In genomic region chr4:153573221-153573620, GRCh38 we compare ENCODE assay signal across 16 cellular contexts.
A peak's percentile ranks its signal among the peaks of the same experiment; 100 is the strongest.
DNase-seq lines count a peak whose midpoint lies in the region; ATAC-seq and TF ChIP-seq lines count a peak whose summit lies in the region.
"Had no signal": no experiment of that assay in that cellular context is flagged by ENCODE, and none has a peak within 500 bp of the region (broad histone marks: within the 10 kb centered on the region; RNA-seq: fewer than 3 reads in every experiment).

No MANE protein-coding gene starts in this region.

- H3K4me1 ChIP-seq in OCI-LY7 (ENCODE audit: insufficient read depth, low read length, poor library complexity, severe bottlenecking) (peaks cover 96% of the 10 kb centered on the region), heart right ventricle (peaks cover 7 to 71% (median 47%) of the 10 kb centered on the region in 9 donors), psoas muscle (peaks cover 42% of the 10 kb centered on the region), esophagus squamous epithelium (peaks cover 0 to 32% (median 5%) of the 10 kb centered on the region in 3 donors)
- H3K4me1 ChIP-seq: testis had no signal

- POLR2A ChIA-PET in activated CD4-positive, alpha-beta T cell treated with anti-CD3 and anti-CD28 coated beads, Interleukin-2, amount 10 ng/mL, durations not matched to agents 7 days and 5 days (lab: Charles Lee), result no interaction called here
- POLR2A ChIA-PET in OCI-LY7 (lab: Charles Lee), result interaction anchor here (0.7 to 1.7 kb wide), 11 partner anchors 11 to 228 kb away, joined by 3 to 10 read pairs (median 4); partner anchors contain the start of gene TMEM131L

- ATAC-seq in heart right ventricle, result peak; percentile 68 to 94 (median 86)
- ATAC-seq in psoas muscle, result peak; percentile 91 to 93 (median 92)
- no peak for ATAC-seq in HG02571 (IDR thresholded peaks at IDR 0.05; ENCODE audit: unreplicated experiment)
- ATAC-seq: left colon had no signal

- peak overlapping the region; percentile 77 for H3K4me2 ChIP-seq in OCI-LY7 (ENCODE audit: low read length)
- H3K4me2 ChIP-seq: PC-9 had no signal

- H3K9me3 Mint-ChIP-seq in activated CD4-positive, alpha-beta T cell treated with anti-CD3 and anti-CD28 coated beads, Interleukin-2, amount 10 ng/mL, durations not matched to agents 7 days and 5 days, result no peaks in the 10 kb centered on the region
- no peaks in the 10 kb centered on the region for H3K9me3 Mint-ChIP-seq in activated CD4-positive, alpha-beta T cell treated with anti-CD3 and anti-CD28 coated beads, Interleukin-2, amount 10 ng/mL, durations not matched to agents 24 days and 14 days

- no TSS peak for BruUV-seq in OCI-LY7 (replicated peaks; lab: Mats Ljungman, UMichigan)

- H3K4me3 ChIP-seq in OCI-LY7 (ENCODE audit: low read depth, low read length, poor library complexity, severe bottlenecking) (peak overlapping the region; percentile 42), heart right ventricle (no peak overlapping the region), psoas muscle (no peak overlapping the region), esophagus squamous epithelium (no peak overlapping the region)
- H3K4me3 ChIP-seq: PC-9, testis had no signal

- H3K9me2 ChIP-seq in OCI-LY7 (ENCODE audit: insufficient read depth, low read length), result no peaks in the 10 kb centered on the region

- peaks cover 77% of the 10 kb centered on the region for H3K4me1 Mint-ChIP-seq in activated CD4-positive, alpha-beta T cell treated with anti-CD3 and anti-CD28 coated beads, Interleukin-2, amount 10 ng/mL, durations not matched to agents 7 days and 5 days
- H3K4me1 Mint-ChIP-seq in activated CD4-positive, alpha-beta T cell treated with anti-CD3 and anti-CD28 coated beads, Interleukin-2, amount 10 ng/mL, durations not matched to agents 24 days and 14 days, result peaks cover 56% of the 10 kb centered on the region

- no peak overlapping the region for H2AFZ ChIP-seq in OCI-LY7 (ENCODE audit: low read length)
- H2AFZ ChIP-seq: PC-9 had no signal

- no peak for TF ChIP-seq CTCF in OCI-LY7 (conservative IDR thresholded peaks at IDR 0.05; ENCODE audit: low read length)
- TF ChIP-seq CTCF in heart right ventricle (IDR thresholded peaks at IDR 0.05), result no peak
- no peak for TF ChIP-seq CTCF in psoas muscle (IDR thresholded peaks at IDR 0.05)
- TF ChIP-seq CTCF in esophagus squamous epithelium (IDR thresholded peaks at IDR 0.05), result no peak

- H3K9me3 ChIP-seq in OCI-LY7 (ENCODE audit: low read length) (no peaks in the 10 kb centered on the region), heart right ventricle (no peaks in the 10 kb centered on the region), psoas muscle (no peaks in the 10 kb centered on the region), esophagus squamous epithelium (no peaks in the 10 kb centered on the region)
- H3K9me3 ChIP-seq: testis had no signal

- H3K36me3 ChIP-seq in OCI-LY7 (ENCODE audit: insufficient read depth, low read length), result peaks cover 97% of the 10 kb centered on the region
- H3K36me3 ChIP-seq in heart right ventricle, result peaks cover 0 to 9% (median 0%) of the 10 kb centered on the region in 9 donors
- no peaks in the 10 kb centered on the region for H3K36me3 ChIP-seq in psoas muscle (ENCODE audit: insufficient read depth in 1 of 2, low read depth in 1 of 2)
- H3K36me3 ChIP-seq in esophagus squamous epithelium, result peaks cover 0 to 4% (median 0%) of the 10 kb centered on the region in 3 donors

- H4K20me1 ChIP-seq in OCI-LY7 (ENCODE audit: insufficient read depth, low read length), result 0 out of 2 replicates have a peak, but pooled peaks cover 4% of the 10 kb centered on the region

- no peak for TF ChIP-seq POLR2A in esophagus squamous epithelium (IDR thresholded peaks at IDR 0.05)

- H3K27ac ChIP-seq in OCI-LY7 (ENCODE audit: low read depth, low read length, poor library complexity, severe bottlenecking) (peak overlapping the region; percentile 85), heart right ventricle (peak overlapping the region in 9 of 10 donors; percentile 36 to 79 (median 74)), psoas muscle (peak overlapping the region; percentile 92), esophagus squamous epithelium (no peak overlapping the region)
- H3K27ac ChIP-seq: PC-9, testis had no signal

- WGBS in heart right ventricle, 2 donors, result 53 to 68% methylated on average over 7 of the region's 7 CpGs
- WGBS in psoas muscle, 3 donors, result 30 to 44% (median 33%) methylated on average over 7 of the region's 7 CpGs
- 89 to 93% methylated on average over 7 of the region's 7 CpGs for WGBS in esophagus squamous epithelium, 2 donors

- peaks cover 97% of the 10 kb centered on the region for H3K79me2 ChIP-seq in OCI-LY7 (ENCODE audit: insufficient read depth, low read depth, low read length)

- no peak for DNase-seq in activated CD4-positive, alpha-beta T cell treated with anti-CD3 and anti-CD28 coated beads, Interleukin-2, amount 10 ng/mL, durations not matched to agents 7 days and 5 days
- no peak for DNase-seq in activated CD4-positive, alpha-beta T cell treated with anti-CD3 and anti-CD28 coated beads, Interleukin-2, amount 10 ng/mL, durations not matched to agents 24 days and 14 days
- DNase-seq in OCI-LY7 (ENCODE audit: low spot score) (no peak), heart right ventricle (peak; percentile 61 to 67), psoas muscle (peak; percentile 67 to 87), DMS 273 (lab: John Stamatoyannopoulos, UW; ENCODE audit: unreplicated experiment) (no peak), esophagus squamous epithelium (lab: John Stamatoyannopoulos, UW) (no peak)
- DNase-seq: 8988T; caudate nucleus; effector memory CD4-positive, alpha-beta T cell; HCEC 1CT; left colon; NCI-H69; PC-9; testis had no signal

- H3K27me3 ChIP-seq in heart right ventricle (no peaks in the 10 kb centered on the region), psoas muscle (ENCODE audit: insufficient read depth in 3 of 3, low read length in 2 of 3) (no peaks in the 10 kb centered on the region), esophagus squamous epithelium (no peaks in the 10 kb centered on the region)
- H3K27me3 ChIP-seq: testis had no signal

- H3K36me3 Mint-ChIP-seq in activated CD4-positive, alpha-beta T cell treated with anti-CD3 and anti-CD28 coated beads, Interleukin-2, amount 10 ng/mL, durations not matched to agents 7 days and 5 days (ENCODE audit: low read depth), result peaks cover 33% of the 10 kb centered on the region
- H3K36me3 Mint-ChIP-seq in activated CD4-positive, alpha-beta T cell treated with anti-CD3 and anti-CD28 coated beads, Interleukin-2, amount 10 ng/mL, durations not matched to agents 24 days and 14 days (ENCODE audit: low read depth), result peaks cover 18% of the 10 kb centered on the region

- peak overlapping the region; percentile 14 for H3K27ac Mint-ChIP-seq in activated CD4-positive, alpha-beta T cell treated with anti-CD3 and anti-CD28 coated beads, Interleukin-2, amount 10 ng/mL, durations not matched to agents 7 days and 5 days
- no peak overlapping the region for H3K27ac Mint-ChIP-seq in activated CD4-positive, alpha-beta T cell treated with anti-CD3 and anti-CD28 coated beads, Interleukin-2, amount 10 ng/mL, durations not matched to agents 24 days and 14 days

- no peaks in the 10 kb centered on the region for H3K27me3 Mint-ChIP-seq in activated CD4-positive, alpha-beta T cell treated with anti-CD3 and anti-CD28 coated beads, Interleukin-2, amount 10 ng/mL, durations not matched to agents 7 days and 5 days
- H3K27me3 Mint-ChIP-seq in activated CD4-positive, alpha-beta T cell treated with anti-CD3 and anti-CD28 coated beads, Interleukin-2, amount 10 ng/mL, durations not matched to agents 24 days and 14 days, result no peaks in the 10 kb centered on the region

- CTCF ChIA-PET in activated CD4-positive, alpha-beta T cell treated with anti-CD3 and anti-CD28 coated beads, Interleukin-2, amount 10 ng/mL, durations not matched to agents 7 days and 5 days (lab: Charles Lee), result interaction anchor here (1.0 to 2.2 kb wide), 6 partner anchors 140 to 230 kb away, joined by 4 to 8 read pairs (median 6); partner anchors contain the start of gene MND1
- CTCF ChIA-PET in OCI-LY7 (lab: Charles Lee; ENCODE audit: unreplicated experiment), result interaction anchor here (0.7 to 1.8 kb wide), 4 partner anchors 11 to 227 kb away, joined by 3 to 6 read pairs (median 4); no protein-coding TSS in a partner anchor

- no peak overlapping the region for H3K4me3 Mint-ChIP-seq in activated CD4-positive, alpha-beta T cell treated with anti-CD3 and anti-CD28 coated beads, Interleukin-2, amount 10 ng/mL, durations not matched to agents 7 days and 5 days
- no peak overlapping the region for H3K4me3 Mint-ChIP-seq in activated CD4-positive, alpha-beta T cell treated with anti-CD3 and anti-CD28 coated beads, Interleukin-2, amount 10 ng/mL, durations not matched to agents 24 days and 14 days

- intact Hi-C loops in activated CD4-positive, alpha-beta T cell treated with anti-CD3 and anti-CD28 coated beads, Interleukin-2, amount 10 ng/mL, durations not matched to agents 24 days and 14 days (cut with micrococcal nuclease), result no loop called here
- intact Hi-C loops in OCI-LY7 (cut with micrococcal nuclease; ENCODE audit: unreplicated experiment) (no loop called here), heart right ventricle (cut with DNase I) (loop anchor here in 9 of 10 donors (5.0 to 10.0 kb wide), 6 partner anchors 106 to 431 kb away; partner anchors contain the start of gene TMEM131L (in 4 of the 9)), psoas muscle (cut with DNase I) (loop anchor here in 1 of 2 donors (10.0 kb wide), 1 partner anchor 138 kb away; no protein-coding TSS in a partner anchor), esophagus squamous epithelium (cut with DNase I) (loop anchor here (5.0 to 10.0 kb wide), 3 partner anchors 108 to 428 kb away; partner anchors contain the start of gene TMEM131L)

Comparison
In these comparisons a context has a peak if more than half of its experiments do, and no peak if none do; other contexts are left out.
1. DNase-seq: peak in heart right ventricle (2 of 2) and psoas muscle (2 of 2); none in activated CD4-positive, alpha-beta T cell treated with anti-CD3 and anti-CD28 coated beads, Interleukin-2, amount 10 ng/mL, durations not matched to agents 7 days and 5 days (single experiment), activated CD4-positive, alpha-beta T cell treated with anti-CD3 and anti-CD28 coated beads, Interleukin-2, amount 10 ng/mL, durations not matched to agents 24 days and 14 days (single experiment), OCI-LY7 (single experiment), DMS 273 (single experiment) and esophagus squamous epithelium (single experiment).
2. H3K27ac ChIP-seq: peak in OCI-LY7 (single experiment), heart right ventricle (9 of 10) and psoas muscle (single experiment); none in esophagus squamous epithelium (0 of 4).
3. intact Hi-C loops: an anchor here in heart right ventricle (5.0 to 10.0 kb wide) and esophagus squamous epithelium (5.0 to 10.0 kb wide); none called in activated CD4-positive, alpha-beta T cell treated with anti-CD3 and anti-CD28 coated beads, Interleukin-2, amount 10 ng/mL, durations not matched to agents 24 days and 14 days and OCI-LY7.